Comparison of ENCODE assay signal across 1 cellular context in genomic region chr10:129089341-129089740, GRCh38.
TF ChIP-seq lines count a peak whose summit lies in the region.

No MANE protein-coding gene starts in this region.

TF ChIP-seq in H1, 55 proteins besides CTCF, POLR2A, EP300 and RAD21:
- no peak for TF ChIP-seq KDM5A (IDR thresholded peaks at IDR 0.05; ENCODE audit: low read length)
- no peak for TF ChIP-seq RNF2 (IDR thresholded peaks at IDR 0.05; ENCODE audit: borderline replicate concordance, low read depth, low read length, missing control alignments, poor library complexity, severe bottlenecking)
- TF ChIP-seq SAP30 (IDR thresholded peaks at IDR 0.05; ENCODE audit: insufficient read depth, insufficient replicate concordance, low read length): no peak
- no peak for TF ChIP-seq CREB1 (IDR thresholded peaks at IDR 0.05)
- TF ChIP-seq SIN3A (conservative IDR thresholded peaks at IDR 0.05 in 1 of 2, IDR thresholded peaks at IDR 0.05 in 1 of 2; ENCODE audit: low read depth in 1 of 2, low read length in 2 of 2): no peak
- TF ChIP-seq CHD7 (IDR thresholded peaks at IDR 0.05; ENCODE audit: insufficient replicate concordance, low read length): no peak
- TF ChIP-seq NRF1 (IDR thresholded peaks at IDR 0.05; ENCODE audit: low read depth, low read length): no peak
- no peak for TF ChIP-seq SRF (IDR thresholded peaks at IDR 0.05; ENCODE audit: low read depth, low read length)
- TF ChIP-seq JUN (IDR thresholded peaks at IDR 0.05; ENCODE audit: low read depth, low read length): no peak
- no peak for TF ChIP-seq CBX8 (IDR thresholded peaks at IDR 0.05; ENCODE audit: borderline replicate concordance, low read depth, low read length)
- TF ChIP-seq TAF7 (optimal IDR thresholded peaks at IDR 0.05; ENCODE audit: borderline replicate concordance, low read depth, low read length): no peak
- no peak for TF ChIP-seq POLR2AphosphoS5 (IDR thresholded peaks at IDR 0.05; ENCODE audit: low read depth, low read length)
- no peak for TF ChIP-seq FOSL1 (IDR thresholded peaks at IDR 0.05; ENCODE audit: insufficient read depth, low read depth, low read length)
- TF ChIP-seq ASH2L (IDR thresholded peaks at IDR 0.05; ENCODE audit: low read length): no peak
TF ChIP-seq in H1: peak in this region for 0.
